Comparison of ENCODE assay signal across 20 cellular contexts in genomic region chr5:94024101-94024500, GRCh38.
DNase-seq lines count a peak whose midpoint lies in the region; ATAC-seq and TF ChIP-seq lines count a peak whose summit lies in the region.
"Had no signal": no experiment of that assay in that cellular context is flagged by ENCODE, and none has a peak within 500 bp of the region (broad histone marks: within the 10 kb centered on the region; RNA-seq: fewer than 3 reads in every experiment).

No MANE protein-coding gene starts in this region.

- no peak overlapping the region for H3K4me3 Mint-ChIP-seq in mesothelial cell of epicardium
- H3K4me3 Mint-ChIP-seq: CD8-positive, alpha-beta memory T cell; GM23338 had no signal

- H3K27ac Mint-ChIP-seq in mesothelial cell of epicardium: no peak overlapping the region
- H3K27ac Mint-ChIP-seq: GM23338 had no signal

- no peaks in the 10 kb centered on the region for H3K27me3 Mint-ChIP-seq in mesothelial cell of epicardium (ENCODE audit: low read depth)
- H3K27me3 Mint-ChIP-seq: CD8-positive, alpha-beta memory T cell had no signal

- no peak for ATAC-seq in HG03135 (IDR thresholded peaks at IDR 0.05; ENCODE audit: unreplicated experiment)
- ATAC-seq: A549, GM23338 had no signal

- TF ChIP-seq CTCF in mesothelial cell of epicardium (IDR thresholded peaks at IDR 0.05; ENCODE audit: unreplicated experiment): no peak

- DNase-seq in EL (peak; percentile 3), NCI-H226 (peak; percentile 25), cerebellar cortex (ENCODE audit: low spot score) (peak; percentile 25), inferior parietal cortex (ENCODE audit: extremely low spot score) (peak; percentile 5), mesothelial cell of epicardium (ENCODE audit: low spot score in 2 of 2, unreplicated experiment in 2 of 2) (no peak), SHP77 (lab: John Stamatoyannopoulos, UW) (no peak), iPS-NIHi7 (ENCODE audit: extremely low spot score) (no peak)
- DNase-seq: CD8-positive, alpha-beta memory T cell; DMS79; HCEC 1CT; Kasumi-1; NCI-H1105 treated with DMSO at 0.1 percent for 48 hours; NCI-H1694; NCI-H2081 treated with DMSO at 0.1 percent for 48 hours; NCI-H510A; NCI-H748 treated with DMSO at 0.1 percent for 48 hours; Right ventricle myocardium superior had no signal

- peaks cover 19% of the 10 kb centered on the region for H3K36me3 Mint-ChIP-seq in mesothelial cell of epicardium

- peaks cover 12% of the 10 kb centered on the region for H3K9me3 Mint-ChIP-seq in mesothelial cell of epicardium

- H3K4me1 Mint-ChIP-seq in mesothelial cell of epicardium: peaks cover 6% of the 10 kb centered on the region

Comparison
In these comparisons a context has a peak if more than half of its experiments do, and no peak if none do; other contexts are left out.
1. DNase-seq: peak in EL (single experiment), NCI-H226 (single experiment), cerebellar cortex (single experiment) and inferior parietal cortex (single experiment); none in mesothelial cell of epicardium (0 of 2), SHP77 (0 of 2) and iPS-NIHi7 (single experiment).